Comparison of ENCODE assay signal across 1 cellular context in genomic region chr9:15244001-15244441, GRCh38.
TF ChIP-seq lines count a peak whose summit lies in the region.

No MANE protein-coding gene starts in this region.

TF ChIP-seq in SK-N-SH, 30 proteins besides CTCF, POLR2A, EP300 and RAD21 (continued from another document):
- no peak for TF ChIP-seq ZBTB33 (IDR thresholded peaks at IDR 0.05; ENCODE audit: borderline replicate concordance, low read depth)
